Comparison of ENCODE assay signal across 8 cellular contexts in the genomic region with DNA sequence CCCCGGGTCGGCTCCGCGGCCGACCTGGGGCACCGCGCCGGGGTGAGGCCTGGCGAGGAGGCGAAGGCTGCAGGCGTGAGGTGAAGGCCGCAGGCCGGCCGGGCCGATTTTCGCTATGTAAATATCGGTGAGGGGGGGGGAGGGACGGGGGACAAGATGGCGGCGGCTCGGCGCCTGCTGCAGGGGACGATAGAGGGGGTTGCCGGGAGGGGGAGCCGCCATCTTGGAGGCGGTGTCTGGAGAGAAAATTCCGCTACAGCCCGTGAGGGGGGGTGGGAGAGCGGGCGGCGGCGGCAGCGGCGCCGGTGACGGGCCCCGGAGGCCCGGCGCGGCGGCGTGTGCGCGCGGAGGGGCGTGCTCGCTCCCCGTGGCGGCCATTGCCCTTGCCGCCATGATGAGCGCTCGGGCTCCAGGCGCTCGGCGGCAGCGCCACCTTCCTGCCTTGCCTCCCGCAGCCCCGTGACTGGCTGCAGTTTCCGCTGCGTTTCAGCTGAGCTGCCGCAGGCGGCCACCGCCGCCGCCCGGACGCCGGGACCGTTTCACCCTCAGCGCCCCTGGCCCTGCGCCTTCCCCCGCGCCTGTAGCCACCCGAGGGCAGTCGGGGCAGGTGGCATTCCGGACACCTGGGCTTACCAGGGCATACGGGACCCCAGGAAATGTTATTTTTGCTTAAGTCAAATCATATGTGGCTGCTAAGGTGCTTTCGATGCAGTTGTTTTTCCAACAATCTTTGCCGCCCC. TPM values are rescaled to one million over a fixed set of nuclear protein-coding genes. Genes with fewer than 3 reads are reported as not detected.
A peak's percentile ranks its signal among the peaks of the same experiment; 100 is the strongest.
DNase-seq lines count a peak whose midpoint lies in the region; ATAC-seq and TF ChIP-seq lines count a peak whose summit lies in the region.

No MANE protein-coding gene starts in this region.

- intact Hi-C loops in CD14-positive monocyte (cut with micrococcal nuclease): loop anchor here (2.0 to 5.0 kb wide), 3 partner anchors 95 to 327 kb away; a partner anchor contains a TSS

- no peaks in the 10 kb centered on the region for H3K36me3 ChIP-seq in duodenal mucosa (ENCODE audit: control insufficient read depth in 1 of 2, insufficient read depth in 2 of 2, low read length in 2 of 2)
- no peaks in the 10 kb centered on the region for H3K36me3 ChIP-seq in lung (ENCODE audit: control insufficient read depth in 2 of 2, insufficient read depth in 2 of 2, low read length in 2 of 2)

- peak; percentile 84 for DNase-seq in CD14-positive monocyte (ENCODE audit: low spot score)
- peak; percentile 75 for DNase-seq in GM19240 (ENCODE audit: insufficient read length, low spot score)
- peak; percentile 92 for DNase-seq in NCI-H69 (lab: John Stamatoyannopoulos, UW)
- peak; percentile 84 for DNase-seq in activated CD4-positive, alpha-beta memory T cell treated with anti-CD3 and anti-CD28 coated beads, Interleukin-2, amount 10 ng/mL, durations not matched to agents 7 days and 5 days
- DNase-seq in lung (ENCODE audit: low spot score): peak; percentile 94
- DNase-seq in stimulated activated CD4-positive, alpha-beta T cell treated with anti-CD3 and anti-CD28 coated beads, TNF-alpha, amount 100 ng/mL, for 4 hours (ENCODE audit: low read depth in 3 of 3): peak; percentile 56 to 69 (median 68)

- peaks cover 8 to 28% of the 10 kb centered on the region in 2 donors for H3K36me3 Mint-ChIP-seq in CD14-positive monocyte
- peaks cover 32% of the 10 kb centered on the region for H3K36me3 Mint-ChIP-seq in activated CD4-positive, alpha-beta memory T cell treated with anti-CD3 and anti-CD28 coated beads, Interleukin-2, amount 10 ng/mL, durations not matched to agents 7 days and 5 days (ENCODE audit: low read depth)

- H3K27me3 Mint-ChIP-seq in CD14-positive monocyte (ENCODE audit: low read depth in 3 of 3): no peaks in the 10 kb centered on the region
- H3K27me3 Mint-ChIP-seq in activated CD4-positive, alpha-beta memory T cell treated with anti-CD3 and anti-CD28 coated beads, Interleukin-2, amount 10 ng/mL, durations not matched to agents 7 days and 5 days: no peaks in the 10 kb centered on the region

- WGBS in lung, 2 donors: 0 to 1% methylated on average over 5 to 79 of the region's 79 CpGs

- TF ChIP-seq CTCF in CD14-positive monocyte (IDR thresholded peaks at IDR 0.05) (peak; percentile 26), lung (IDR thresholded peaks at IDR 0.05; ENCODE audit: control extremely low read depth, extremely low read depth) (peak; percentile 30)

- ATAC-seq in HG03457 (IDR thresholded peaks at IDR 0.05; ENCODE audit: unreplicated experiment) (peak; percentile 56), lung (ENCODE audit: insufficient read depth, low FRiP score) (peak; percentile 92)

- peak overlapping the region; percentile 66 to 80 for H3K9ac ChIP-seq in duodenal mucosa (ENCODE audit: low read depth in 1 of 2, low read length in 2 of 2)

- H3K27ac Mint-ChIP-seq in CD14-positive monocyte: peak overlapping the region; percentile 84 to 94 (median 90)
- H3K27ac Mint-ChIP-seq in activated CD4-positive, alpha-beta memory T cell treated with anti-CD3 and anti-CD28 coated beads, Interleukin-2, amount 10 ng/mL, durations not matched to agents 7 days and 5 days: peak overlapping the region; percentile 92

- peaks cover 39% of the 10 kb centered on the region for H3K4me1 Mint-ChIP-seq in CD14-positive monocyte
- H3K4me1 Mint-ChIP-seq in activated CD4-positive, alpha-beta memory T cell treated with anti-CD3 and anti-CD28 coated beads, Interleukin-2, amount 10 ng/mL, durations not matched to agents 7 days and 5 days: peaks cover 60% of the 10 kb centered on the region

- H3K4me3 ChIP-seq in duodenal mucosa (ENCODE audit: low read depth in 1 of 2, low read length in 2 of 2) (peak overlapping the region; percentile 80), lung (peak overlapping the region; percentile 77)

- no peaks in the 10 kb centered on the region for H3K9me3 ChIP-seq in duodenal mucosa (ENCODE audit: control insufficient read depth in 1 of 2, low read length in 2 of 2)
- no peaks in the 10 kb centered on the region for H3K9me3 ChIP-seq in lung (ENCODE audit: control insufficient read depth in 2 of 2, insufficient read depth in 1 of 2, low read length in 1 of 2)

- no peaks in the 10 kb centered on the region for H3K27me3 ChIP-seq in duodenal mucosa (ENCODE audit: control insufficient read depth in 1 of 2, insufficient read depth in 2 of 2, low read length in 2 of 2)
- H3K27me3 ChIP-seq in lung (ENCODE audit: control insufficient read depth, insufficient read depth): no peaks in the 10 kb centered on the region

- POLR2A ChIA-PET in activated CD4-positive, alpha-beta memory T cell treated with anti-CD3 and anti-CD28 coated beads, Interleukin-2, amount 10 ng/mL, durations not matched to agents 7 days and 5 days (lab: Charles Lee): interaction anchor here (1.0 to 1.4 kb wide), 3 partner anchors 96 to 367 kb away, joined by 3 to 5 read pairs (median 3); a partner anchor contains a TSS

- H3K4me1 ChIP-seq in duodenal mucosa (ENCODE audit: control insufficient read depth in 1 of 2, insufficient read depth in 2 of 2, low read length in 2 of 2): peaks cover 28 to 31% of the 10 kb centered on the region in 2 donors
- H3K4me1 ChIP-seq in lung (ENCODE audit: control insufficient read depth in 2 of 2, insufficient read depth in 2 of 2, low read length in 2 of 2): peaks cover 5 to 6% of the 10 kb centered on the region in 2 donors

- H3K27ac ChIP-seq in duodenal mucosa (ENCODE audit: low read depth, low read length): peak overlapping the region; percentile 88
- H3K27ac ChIP-seq in lung (ENCODE audit: low read depth in 1 of 2, low read length in 1 of 2): peak overlapping the region; percentile 93 to 100

- peak overlapping the region; percentile 79 to 89 for H3K4me3 Mint-ChIP-seq in CD14-positive monocyte
- peak overlapping the region; percentile 84 for H3K4me3 Mint-ChIP-seq in activated CD4-positive, alpha-beta memory T cell treated with anti-CD3 and anti-CD28 coated beads, Interleukin-2, amount 10 ng/mL, durations not matched to agents 7 days and 5 days

- H3K9me3 Mint-ChIP-seq in CD14-positive monocyte: no peaks in the 10 kb centered on the region
- no peaks in the 10 kb centered on the region for H3K9me3 Mint-ChIP-seq in activated CD4-positive, alpha-beta memory T cell treated with anti-CD3 and anti-CD28 coated beads, Interleukin-2, amount 10 ng/mL, durations not matched to agents 7 days and 5 days

- CTCF ChIA-PET in activated CD4-positive, alpha-beta memory T cell treated with anti-CD3 and anti-CD28 coated beads, Interleukin-2, amount 10 ng/mL, durations not matched to agents 7 days and 5 days (lab: Charles Lee): no interaction called here

RNA-seq across cellular contexts. Expression of a gene that starts 0.7 kb away (rescaled TPM):
- polyA plus RNA-seq in CD14-positive monocyte: 10 to 100 TPM; 22.3 to 31.1 TPM
- 10 to 100 TPM; 40.8 to 43.3 TPM for total RNA-seq in activated CD4-positive, alpha-beta memory T cell treated with anti-CD3 and anti-CD28 coated beads, Interleukin-2, amount 10 ng/mL, durations not matched to agents 7 days and 5 days
- total RNA-seq in lung: 10 to 100 TPM; 56.7 to 72.4 TPM
- 1 to 10 TPM; 7.5 to 8.3 TPM for polyA plus RNA-seq in lung

Comparison
In these comparisons a context has a peak if more than half of its experiments do, and no peak if none do; other contexts are left out.
1. Peak in every context shown above with its lines: DNase-seq, ATAC-seq, H3K4me3 ChIP-seq and H3K27ac ChIP-seq.